Comparison of ENCODE assay signal across 8 cellular contexts in the genomic region with DNA sequence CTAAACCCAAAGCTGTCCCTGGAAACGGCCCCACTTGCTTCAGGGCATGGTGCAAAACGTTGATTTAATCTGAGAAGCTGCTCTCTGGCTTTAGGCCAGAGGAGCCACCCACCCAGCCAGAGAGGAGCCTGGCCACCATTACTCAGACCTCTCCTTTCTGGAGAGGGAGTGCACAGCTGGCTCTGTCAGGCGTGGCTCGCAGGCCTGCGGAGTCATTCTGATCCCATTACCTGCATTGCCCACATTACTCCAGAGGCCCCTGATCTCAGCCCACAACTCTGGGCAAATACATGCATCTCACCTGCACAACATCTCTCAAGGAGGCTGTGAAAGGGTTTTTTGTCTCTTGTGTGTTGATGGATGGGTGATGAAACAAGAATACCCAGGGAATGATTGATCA.
DNase-seq lines count a peak whose midpoint lies in the region; ATAC-seq and TF ChIP-seq lines count a peak whose summit lies in the region.

No MANE protein-coding gene starts in this region.

- no peaks in the 10 kb centered on the region for H3K27me3 Mint-ChIP-seq in progenitor cell of endocrine pancreas

- H3K36me3 Mint-ChIP-seq in progenitor cell of endocrine pancreas (ENCODE audit: insufficient read depth): no peaks in the 10 kb centered on the region

- peaks cover 24% of the 10 kb centered on the region for H3K4me1 Mint-ChIP-seq in progenitor cell of endocrine pancreas (ENCODE audit: low read depth)

- H3K27ac Mint-ChIP-seq in progenitor cell of endocrine pancreas: peak overlapping the region; percentile 64

- no peak for TF ChIP-seq CTCF in progenitor cell of endocrine pancreas (IDR thresholded peaks at IDR 0.05; ENCODE audit: unreplicated experiment)

- CTCF ChIA-PET in HEK293T (lab: Yijun Ruan, JAX): no interaction called here

- POLR2A ChIA-PET in HEK293T (lab: Yijun Ruan, JAX): no interaction called here

- ATAC-seq in GM18520 (IDR thresholded peaks at IDR 0.05; ENCODE audit: unreplicated experiment) (peak; percentile 54), HG03025 (IDR thresholded peaks at IDR 0.05; ENCODE audit: low FRiP score, unreplicated experiment) (peak; percentile 49)

- H3K9me3 Mint-ChIP-seq in progenitor cell of endocrine pancreas (ENCODE audit: low read depth): no peaks in the 10 kb centered on the region

- H3K4me3 Mint-ChIP-seq in progenitor cell of endocrine pancreas (ENCODE audit: low read depth): no peak overlapping the region

- in situ Hi-C loops in KBM-7 (cut with MboI; ENCODE audit: low pct_unique_long_range_greater_than_20kb, low sequenced_read_pairs): no loop called here

- DNase-seq in SW480 (ENCODE audit: low spot score): peak; percentile 8
- no peak for DNase-seq in progenitor cell of endocrine pancreas (ENCODE audit: low spot score, unreplicated experiment)
- DNase-seq in HEK293T (ENCODE audit: extremely low spot score): no peak
- no peak for DNase-seq in KBM-7
- DNase-seq in T-helper 1 cell: no peak
- no peak for DNase-seq in activated CD4-positive, alpha-beta T cell treated with anti-CD3 and anti-CD28 coated beads, Interleukin-2, amount 50 U/mL, for 1 hour

TF ChIP-seq in HEK293T, 16 proteins besides CTCF, POLR2A, EP300 and RAD21:
- TF ChIP-seq ELF4 (IDR thresholded peaks at IDR 0.05): no peak
- no peak for TF ChIP-seq TARDBP (IDR thresholded peaks at IDR 0.05)
- TF ChIP-seq SP1 (IDR thresholded peaks at IDR 0.05): no peak
- TF ChIP-seq BHLHE40 (IDR thresholded peaks at IDR 0.05; ENCODE audit: borderline replicate concordance): no peak
- TF ChIP-seq FOXK2 (IDR thresholded peaks at IDR 0.05): no peak
- no peak for TF ChIP-seq LEF1 (IDR thresholded peaks at IDR 0.05; ENCODE audit: borderline replicate concordance)
- TF ChIP-seq HDGF (IDR thresholded peaks at IDR 0.05; ENCODE audit: borderline replicate concordance): no peak
- TF ChIP-seq NFRKB (IDR thresholded peaks at IDR 0.05): no peak
- TF ChIP-seq FOXM1 (IDR thresholded peaks at IDR 0.05; ENCODE audit: borderline replicate concordance): no peak
- TF ChIP-seq, protein P1, sequence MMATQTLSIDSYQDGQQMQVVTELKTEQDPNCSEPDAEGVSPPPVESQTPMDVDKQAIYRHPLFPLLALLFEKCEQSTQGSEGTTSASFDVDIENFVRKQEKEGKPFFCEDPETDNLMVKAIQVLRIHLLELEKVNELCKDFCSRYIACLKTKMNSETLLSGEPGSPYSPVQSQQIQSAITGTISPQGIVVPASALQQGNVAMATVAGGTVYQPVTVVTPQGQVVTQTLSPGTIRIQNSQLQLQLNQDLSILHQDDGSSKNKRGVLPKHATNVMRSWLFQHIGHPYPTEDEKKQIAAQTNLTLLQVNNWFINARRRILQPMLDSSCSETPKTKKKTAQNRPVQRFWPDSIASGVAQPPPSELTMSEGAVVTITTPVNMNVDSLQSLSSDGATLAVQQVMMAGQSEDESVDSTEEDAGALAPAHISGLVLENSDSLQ (IDR thresholded peaks at IDR 0.05): no peak
- no peak for TF ChIP-seq SUZ12 (IDR thresholded peaks at IDR 0.05)
- TF ChIP-seq L3MBTL2 (conservative IDR thresholded peaks at IDR 0.05): no peak
- no peak for TF ChIP-seq FOXA1 (IDR thresholded peaks at IDR 0.05)
- no peak for TF ChIP-seq ARNT (IDR thresholded peaks at IDR 0.05)
- no peak for TF ChIP-seq CTBP1 (IDR thresholded peaks at IDR 0.05; ENCODE audit: borderline replicate concordance)
